ENCODE assay signal across 2 cellular contexts in genomic region chr6:41757931-41758640, GRCh38.
TF ChIP-seq lines count a peak whose summit lies in the region.

No MANE protein-coding gene starts in this region.

TF ChIP-seq in SK-N-SH treated with all-trans-retinoic acid at 6 μM for 48 hours, 23 proteins besides CTCF, POLR2A, EP300 and RAD21 (continued from another document):
- TF ChIP-seq PATZ1 (CRISPR knock-in tag; IDR thresholded peaks at IDR 0.05; ENCODE audit: borderline replicate concordance) (no peak), ZFP3 (CRISPR knock-in tag; IDR thresholded peaks at IDR 0.05) (no peak), POU6F1 (CRISPR knock-in tag; IDR thresholded peaks at IDR 0.05; ENCODE audit: borderline replicate concordance, low read depth) (no peak), ZNF565 (CRISPR knock-in tag; conservative IDR thresholded peaks at IDR 0.05; ENCODE audit: low read depth) (no peak), ESRRG (CRISPR knock-in tag; IDR thresholded peaks at IDR 0.05) (no peak), ISL1 (CRISPR knock-in tag; IDR thresholded peaks at IDR 0.05) (no peak), ARNTL (CRISPR knock-in tag; IDR thresholded peaks at IDR 0.05; ENCODE audit: borderline replicate concordance, low read depth) (no peak), PPARA (CRISPR knock-in tag; IDR thresholded peaks at IDR 0.05; ENCODE audit: borderline replicate concordance) (no peak), ZC3H10 (CRISPR knock-in tag; IDR thresholded peaks at IDR 0.05) (no peak), TSHZ2 (CRISPR knock-in tag; IDR thresholded peaks at IDR 0.05) (no peak), CREB5 (CRISPR knock-in tag; IDR thresholded peaks at IDR 0.05; ENCODE audit: low read depth) (no peak), OSR1 (CRISPR knock-in tag; IDR thresholded peaks at IDR 0.05) (no peak), TCF4 (CRISPR knock-in tag; IDR thresholded peaks at IDR 0.05; ENCODE audit: borderline replicate concordance) (no peak), CSDC2 (CRISPR knock-in tag; IDR thresholded peaks at IDR 0.05) (no peak)
TF ChIP-seq in SK-N-SH treated with all-trans-retinoic acid at 6 μM for 48 hours: peak in this region for 0.

TF ChIP-seq in SK-N-SH, 30 proteins besides CTCF, POLR2A, EP300 and RAD21 (continued from another document):
- TF ChIP-seq IRF3 (IDR thresholded peaks at IDR 0.05; ENCODE audit: low read depth, low read length): no peak
